Comparison of ENCODE assay signal across 26 cellular contexts in the genomic region with DNA sequence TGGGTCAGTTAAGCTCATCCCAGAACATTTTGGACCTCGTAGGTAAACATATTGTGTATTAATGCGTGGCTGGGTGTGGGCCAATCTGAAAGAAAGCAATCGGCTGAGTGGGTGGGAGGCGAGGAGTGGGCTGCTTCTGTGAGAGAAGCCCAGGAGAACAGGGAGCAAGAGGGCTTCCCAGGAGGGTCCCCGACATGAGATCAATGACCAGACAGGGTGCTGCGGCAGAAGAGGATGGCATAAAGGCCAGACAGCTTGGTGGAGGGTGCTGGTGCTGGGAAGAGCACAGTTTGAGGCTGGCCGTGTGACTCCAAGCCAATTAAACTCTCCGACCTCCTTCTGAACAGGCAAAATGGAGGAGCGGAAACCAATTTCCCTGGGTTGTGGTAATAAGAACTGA.
DNase-seq lines count a peak whose midpoint lies in the region; ATAC-seq and TF ChIP-seq lines count a peak whose summit lies in the region.
"Had no signal": no experiment of that assay in that cellular context is flagged by ENCODE, and none has a peak within 500 bp of the region (broad histone marks: within the 10 kb centered on the region; RNA-seq: fewer than 3 reads in every experiment).

No MANE protein-coding gene starts in this region.

- peak overlapping the region; percentile 56 for H3K27ac ChIP-seq in temporal lobe (ENCODE audit: low read depth, low read length)
- H3K27ac ChIP-seq: adrenal gland, left ventricle myocardium inferior, Peyer's patch, right atrium auricular region had no signal

- no peak for DNase-seq in stimulated activated naive CD8-positive, alpha-beta T cell treated with anti-CD3 and anti-CD28 coated beads, Interleukin-15, amount 100 ng/mL, for 72 hours
- no peak for DNase-seq in stimulated activated naive CD8-positive, alpha-beta T cell treated with anti-CD3 and anti-CD28 coated beads, Interleukin-15, Interleukin-2, amounts not matched to agents 100 U/mL and 50 U/mL, for 24 hours
- DNase-seq in activated naive CD8-positive, alpha-beta T cell treated with anti-CD3 and anti-CD28 coated beads, Interleukin-2, amount 10 ng/mL, durations not matched to agents 7 days and 5 days: no peak
- DNase-seq in glutamatergic neuron: no peak
- DNase-seq: ACHN; activated CD4-positive, alpha-beta T cell treated with anti-CD3 and anti-CD28 coated beads for 1 hour; activated CD8-positive, alpha-beta T cell treated with anti-CD3 and anti-CD28 coated beads, Interleukin-2, amount 10 ng/mL, durations not matched to agents 7 days and 5 days; activated gamma-delta T cell; activated T-cell treated with anti-CD3 and anti-CD28 coated beads for 4 hours; adrenal gland; DMS153; islet precursor cell; Karpas-422; left ventricle myocardium inferior; NCI-H1417 treated with DMSO at 0.1 percent for 48 hours; NCI-H2081; NCI-H2227 treated with DMSO at 0.1 percent for 48 hours; Peyer's patch; SHP77 treated with DMSO at 0.1 percent for 48 hours; trophoblast cell had no signal

- peaks cover 83% of the 10 kb centered on the region for H3K4me1 Mint-ChIP-seq in stimulated activated naive CD8-positive, alpha-beta T cell treated with anti-CD3 and anti-CD28 coated beads, Interleukin-15, amount 100 ng/mL, for 72 hours
- peaks cover 27% of the 10 kb centered on the region for H3K4me1 Mint-ChIP-seq in activated naive CD8-positive, alpha-beta T cell treated with anti-CD3 and anti-CD28 coated beads, Interleukin-2, amount 10 ng/mL, durations not matched to agents 7 days and 5 days
- H3K4me1 Mint-ChIP-seq in glutamatergic neuron (ENCODE audit: low read depth, unreplicated experiment): peaks cover 30% of the 10 kb centered on the region

- H3K36me3 Mint-ChIP-seq in activated naive CD8-positive, alpha-beta T cell treated with anti-CD3 and anti-CD28 coated beads, Interleukin-2, amount 10 ng/mL, durations not matched to agents 7 days and 5 days: no peaks in the 10 kb centered on the region
- peaks cover 6% of the 10 kb centered on the region for H3K36me3 Mint-ChIP-seq in glutamatergic neuron (ENCODE audit: unreplicated experiment)

- TF ChIP-seq CTCF in glutamatergic neuron (IDR thresholded peaks at IDR 0.05; ENCODE audit: partially characterized antibody, unreplicated experiment): no peak

- H3K27ac Mint-ChIP-seq in stimulated activated naive CD8-positive, alpha-beta T cell treated with anti-CD3 and anti-CD28 coated beads, Interleukin-15, amount 100 ng/mL, for 72 hours: no peak overlapping the region
- no peak overlapping the region for H3K27ac Mint-ChIP-seq in activated naive CD8-positive, alpha-beta T cell treated with anti-CD3 and anti-CD28 coated beads, Interleukin-2, amount 10 ng/mL, durations not matched to agents 7 days and 5 days
- peak overlapping the region; percentile 57 for H3K27ac Mint-ChIP-seq in glutamatergic neuron (ENCODE audit: unreplicated experiment)
- H3K27ac Mint-ChIP-seq: activated CD8-positive, alpha-beta T cell treated with anti-CD3 and anti-CD28 coated beads, Interleukin-2, amount 10 ng/mL, durations not matched to agents 7 days and 5 days had no signal

- no peak for ATAC-seq in stimulated activated naive CD8-positive, alpha-beta T cell treated with anti-CD3 and anti-CD28 coated beads, Interleukin-15, amount 100 ng/mL, for 72 hours
- no peak for ATAC-seq in stimulated activated naive CD8-positive, alpha-beta T cell treated with anti-CD3 and anti-CD28 coated beads, Interleukin-15, Interleukin-2, amounts not matched to agents 100 U/mL and 50 U/mL, for 24 hours
- ATAC-seq in activated naive CD8-positive, alpha-beta T cell treated with anti-CD3 and anti-CD28 coated beads, Interleukin-2, amount 10 ng/mL, durations not matched to agents 7 days and 5 days (ENCODE audit: low read depth): no peak
- ATAC-seq in HG03159 (IDR thresholded peaks at IDR 0.05; ENCODE audit: unreplicated experiment): no peak
- ATAC-seq in GM21825 (IDR thresholded peaks at IDR 0.05; ENCODE audit: unreplicated experiment): no peak
- no peak for ATAC-seq in GM19328 (IDR thresholded peaks at IDR 0.05; ENCODE audit: unreplicated experiment)
- ATAC-seq: activated CD8-positive, alpha-beta T cell treated with anti-CD3 and anti-CD28 coated beads, Interleukin-2, amount 10 ng/mL, durations not matched to agents 7 days and 5 days; GM12878 had no signal

- H3K27me3 Mint-ChIP-seq in stimulated activated naive CD8-positive, alpha-beta T cell treated with anti-CD3 and anti-CD28 coated beads, Interleukin-15, amount 100 ng/mL, for 72 hours: peaks cover 92% of the 10 kb centered on the region
- H3K27me3 Mint-ChIP-seq in activated naive CD8-positive, alpha-beta T cell treated with anti-CD3 and anti-CD28 coated beads, Interleukin-2, amount 10 ng/mL, durations not matched to agents 7 days and 5 days: peaks cover 91% of the 10 kb centered on the region
- peaks cover 43% of the 10 kb centered on the region for H3K27me3 Mint-ChIP-seq in glutamatergic neuron (ENCODE audit: unreplicated experiment)

- H3K4me3 Mint-ChIP-seq in stimulated activated naive CD8-positive, alpha-beta T cell treated with anti-CD3 and anti-CD28 coated beads, Interleukin-15, amount 100 ng/mL, for 72 hours: peak overlapping the region; percentile 19
- H3K4me3 Mint-ChIP-seq in activated naive CD8-positive, alpha-beta T cell treated with anti-CD3 and anti-CD28 coated beads, Interleukin-2, amount 10 ng/mL, durations not matched to agents 7 days and 5 days: peak overlapping the region; percentile 10
- peak overlapping the region; percentile 33 for H3K4me3 Mint-ChIP-seq in glutamatergic neuron (ENCODE audit: unreplicated experiment)
- H3K4me3 Mint-ChIP-seq: activated CD8-positive, alpha-beta T cell treated with anti-CD3 and anti-CD28 coated beads, Interleukin-2, amount 10 ng/mL, durations not matched to agents 7 days and 5 days had no signal

- POLR2A ChIA-PET in activated naive CD8-positive, alpha-beta T cell treated with anti-CD3 and anti-CD28 coated beads, Interleukin-2, amount 10 ng/mL, durations not matched to agents 7 days and 5 days (lab: Charles Lee): interaction anchor here (0.7 kb wide), 1 partner anchor 20 kb away, joined by 3 read pairs; no protein-coding TSS in a partner anchor

- no peaks in the 10 kb centered on the region for H3K9me3 Mint-ChIP-seq in stimulated activated naive CD8-positive, alpha-beta T cell treated with anti-CD3 and anti-CD28 coated beads, Interleukin-15, amount 100 ng/mL, for 72 hours
- no peaks in the 10 kb centered on the region for H3K9me3 Mint-ChIP-seq in activated naive CD8-positive, alpha-beta T cell treated with anti-CD3 and anti-CD28 coated beads, Interleukin-2, amount 10 ng/mL, durations not matched to agents 7 days and 5 days
- H3K9me3 Mint-ChIP-seq in glutamatergic neuron (ENCODE audit: unreplicated experiment): peaks cover 12% of the 10 kb centered on the region
